In genomic region chr10:103206715-103207114, GRCh38 we compare ENCODE assay signal across 8 cellular contexts. TPM values are rescaled to one million over a fixed set of nuclear protein-coding genes. Genes with fewer than 3 reads are reported as not detected.
"Had no signal": no experiment of that assay in that cellular context is flagged by ENCODE, and none has a peak within 500 bp of the region (broad histone marks: within the 10 kb centered on the region; RNA-seq: fewer than 3 reads in every experiment).

No MANE protein-coding gene starts in this region.

RNA-seq across cellular contexts. Expression of gene RPEL1, which starts 39.0 kb away (rescaled TPM):
- total RNA-seq: activated CD4-positive, alpha-beta T cell treated with anti-CD3 and anti-CD28 coated beads for 36 hours; activated CD4-positive, alpha-beta T cell treated with anti-CD3 and anti-CD28 coated beads, Interleukin-2, amount 10 ng/mL, durations not matched to agents 7 days and 5 days; activated naive CD8-positive, alpha-beta T cell treated with anti-CD3 and anti-CD28 coated beads, Interleukin-2, amount 10 ng/mL, durations not matched to agents 7 days and 5 days; activated T-helper 2 cell treated with anti-CD3 and anti-CD28 coated beads, Interferon-gamma antibody, Interleukin-2, Interleukin-4, amounts not matched to agents 10 μg/mL and 5 μg/mL and 100 μg/mL, durations not matched to agents 14 hours and 24 hours and 36 hours; ascending aorta; cardiac septum had no signal
- polyA plus RNA-seq: adipose tissue, SK-N-SH had no signal
